In the genomic region with DNA sequence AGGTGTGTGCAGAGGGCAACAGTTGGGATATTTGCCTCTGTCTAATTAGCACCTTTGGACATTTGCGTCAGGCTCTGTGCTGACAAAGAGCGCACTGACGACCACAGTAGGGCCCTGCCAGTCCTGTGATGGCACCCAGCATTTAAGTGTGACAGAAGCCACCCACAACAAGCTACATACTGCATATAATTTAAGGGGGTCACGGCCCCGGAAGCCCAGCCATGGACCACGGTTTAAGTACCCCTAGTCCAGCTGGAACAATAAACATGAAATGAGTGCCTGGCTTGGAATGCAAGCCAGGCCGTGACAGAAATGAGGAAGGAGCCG, we compare ENCODE assay signal across 8 cellular contexts. TPM values are rescaled to one million over a fixed set of nuclear protein-coding genes. Genes with fewer than 3 reads are reported as not detected.
DNase-seq lines count a peak whose midpoint lies in the region; ATAC-seq and TF ChIP-seq lines count a peak whose summit lies in the region.

No MANE protein-coding gene starts in this region.

- no peak for TF ChIP-seq CTCF in AG04449 (IDR thresholded peaks at IDR 0.05; ENCODE audit: insufficient read depth, low read length, missing control alignments)

- H3K4me3 ChIP-seq in AG04449 (ENCODE audit: low read depth, low read length) (peak overlapping the region; percentile 91), MG63 (peak overlapping the region; percentile 78)

- DNase-seq in AG04449 (ENCODE audit: low read depth, low spot score) (no peak), MG63 (no peak), mucosa of gallbladder (ENCODE audit: low spot score) (peak; percentile 34), SHP77 treated with DMSO at 0.1 percent for 48 hours (lab: John Stamatoyannopoulos, UW) (no peak), NCI-H1417 treated with DMSO at 0.1 percent for 48 hours (lab: John Stamatoyannopoulos, UW) (no peak)

- POLR2A ChIA-PET in AG04449 (lab: Yijun Ruan, JAX) = interaction anchor here (1.3 kb wide), 1 partner anchor 14 kb away, joined by 4 read pairs; no protein-coding TSS in a partner anchor

- H3K9me3 ChIP-seq in MG63 = no peaks in the 10 kb centered on the region

- peak overlapping the region; percentile 100 for H3K27ac ChIP-seq in cingulate gyrus (ENCODE audit: low read depth, low read length)

- no peaks in the 10 kb centered on the region for H3K27me3 ChIP-seq in MG63

- ATAC-seq in GM21360 (IDR thresholded peaks at IDR 0.05; ENCODE audit: unreplicated experiment) (peak; percentile 0), GM21367 (IDR thresholded peaks at IDR 0.05; ENCODE audit: unreplicated experiment) (no peak)

- CTCF ChIA-PET in AG04449 (lab: Yijun Ruan, JAX) = interaction anchor here (1.3 to 9.9 kb wide), 6 partner anchors 11 to 240 kb away, joined by 3 to 71 read pairs (median 9); no protein-coding TSS in a partner anchor

- no peaks in the 10 kb centered on the region for H3K36me3 ChIP-seq in MG63

RNA-seq across cellular contexts. Expression of a gene that starts 16.8 kb away (rescaled TPM):
- 108 and 146 TPM in 2 replicates for total RNA-seq in MG63 (2014; rRNA removed; shearing (Covaris generic); ENCODE audit: low replicate concordance)
- 485 TPM for total RNA-seq in mucosa of gallbladder
